31 cellular contexts compared by ENCODE assay signal in genomic region chr2:6808426-6808825, GRCh38.
"Had no signal": no experiment of that assay in that cellular context is flagged by ENCODE, and none has a peak within 500 bp of the region (broad histone marks: within the 10 kb centered on the region; RNA-seq: fewer than 3 reads in every experiment).

No MANE protein-coding gene starts in this region.

- H3K36me3 ChIP-seq: esophagus muscularis mucosa, gastroesophageal sphincter, heart right ventricle, left lung, prostate gland, right atrium auricular region, suprapubic skin, transverse colon, upper lobe of right lung, uterus had no signal

- DNase-seq: dermis blood vessel endothelial cell; effector memory CD4-positive, alpha-beta T cell; foreskin keratinocyte; glutamatergic neuron; heart right ventricle; hippocampal formation; left cardiac atrium; left lung; mesendoderm; midbrain; naive thymus-derived CD8-positive, alpha-beta T cell; nephron progenitor cell; nucleus accumbens; stimulated activated CD4-positive, alpha-beta T cell treated with anti-CD3 and anti-CD28 coated beads, Interleukin-12 subunit alpha, Interleukin-12 subunit beta, amount 100 ng/mL, for 4 hours; stimulated activated CD4-positive, alpha-beta T cell treated with anti-CD3 and anti-CD28 coated beads, Interleukin-1b, Interleukin-23, amount 100 ng/mL, for 48 hours; stimulated activated CD4-positive, alpha-beta T cell treated with anti-CD3 and anti-CD28 coated beads, Interleukin-4, amount 100 ng/mL, for 1 hour; stimulated activated naive CD8-positive, alpha-beta T cell treated with anti-CD3 and anti-CD28 coated beads, Interleukin-15, amount 100 ng/mL, for 72 hours; transverse colon; upper lobe of right lung; uterus had no signal

- FAIRE-seq: endothelial cell of umbilical vein, islet of Langerhans had no signal

- H3K4me1 ChIP-seq: esophagus muscularis mucosa, foreskin keratinocyte, gastroesophageal sphincter, left lung, prostate gland, right atrium auricular region, suprapubic skin, transverse colon, upper lobe of right lung, uterus had no signal

- ATAC-seq: foreskin keratinocyte; gastroesophageal sphincter; heart right ventricle; left cardiac atrium; left lung; naive thymus-derived CD8-positive, alpha-beta T cell; sciatic nerve; stimulated activated effector memory CD8-positive, alpha-beta T cell treated with anti-CD3 and anti-CD28 coated beads, Interleukin-12 subunit alpha, Interleukin-12 subunit beta, amount 100 ng/mL, for 72 hours; stimulated activated naive CD8-positive, alpha-beta T cell treated with anti-CD3 and anti-CD28 coated beads, Interleukin-15, amount 100 ng/mL, for 72 hours; upper lobe of right lung had no signal

- H3K4me1 Mint-ChIP-seq: stimulated activated effector memory CD8-positive, alpha-beta T cell treated with anti-CD3 and anti-CD28 coated beads, Interleukin-12 subunit alpha, Interleukin-12 subunit beta, amount 100 ng/mL, for 72 hours; stimulated activated naive CD8-positive, alpha-beta T cell treated with anti-CD3 and anti-CD28 coated beads, Interleukin-15, amount 100 ng/mL, for 72 hours had no signal

- H3K9me3 Mint-ChIP-seq: naive thymus-derived CD8-positive, alpha-beta T cell; stimulated activated effector memory CD8-positive, alpha-beta T cell treated with anti-CD3 and anti-CD28 coated beads, Interleukin-12 subunit alpha, Interleukin-12 subunit beta, amount 100 ng/mL, for 72 hours; stimulated activated naive CD8-positive, alpha-beta T cell treated with anti-CD3 and anti-CD28 coated beads, Interleukin-15, amount 100 ng/mL, for 72 hours had no signal

- H3K27ac Mint-ChIP-seq: nephron progenitor cell; stimulated activated effector memory CD8-positive, alpha-beta T cell treated with anti-CD3 and anti-CD28 coated beads, Interleukin-12 subunit alpha, Interleukin-12 subunit beta, amount 100 ng/mL, for 72 hours; stimulated activated naive CD8-positive, alpha-beta T cell treated with anti-CD3 and anti-CD28 coated beads, Interleukin-15, amount 100 ng/mL, for 72 hours had no signal

- H3K4me3 Mint-ChIP-seq: naive thymus-derived CD8-positive, alpha-beta T cell; nephron progenitor cell; stimulated activated effector memory CD8-positive, alpha-beta T cell treated with anti-CD3 and anti-CD28 coated beads, Interleukin-12 subunit alpha, Interleukin-12 subunit beta, amount 100 ng/mL, for 72 hours; stimulated activated naive CD8-positive, alpha-beta T cell treated with anti-CD3 and anti-CD28 coated beads, Interleukin-15, amount 100 ng/mL, for 72 hours had no signal

- H3K36me3 Mint-ChIP-seq: stimulated activated effector memory CD8-positive, alpha-beta T cell treated with anti-CD3 and anti-CD28 coated beads, Interleukin-12 subunit alpha, Interleukin-12 subunit beta, amount 100 ng/mL, for 72 hours had no signal

- H3K9me3 ChIP-seq: esophagus muscularis mucosa, gastroesophageal sphincter, heart right ventricle, left lung, prostate gland, right atrium auricular region, suprapubic skin, transverse colon, upper lobe of right lung, uterus had no signal

- H3K4me2 ChIP-seq: smooth muscle cell had no signal

- H3K4me3 ChIP-seq: coronary artery, esophagus muscularis mucosa, gastroesophageal sphincter, heart right ventricle, left lung, prostate gland, right atrium auricular region, smooth muscle cell, suprapubic skin, transverse colon, upper lobe of right lung, uterus had no signal

- H3K27ac ChIP-seq: coronary artery, esophagus muscularis mucosa, foreskin keratinocyte, gastroesophageal sphincter, heart right ventricle, left lung, prostate gland, right atrium auricular region, suprapubic skin, transverse colon, upper lobe of right lung, uterus had no signal

- H3K27me3 ChIP-seq: left lung, right atrium auricular region, transverse colon, upper lobe of right lung, uterus had no signal
